In genomic region chr1:2115008-2115921, GRCh38 we compare ENCODE assay signal across 11 cellular contexts.
DNase-seq lines count a peak whose midpoint lies in the region; ATAC-seq and TF ChIP-seq lines count a peak whose summit lies in the region.
"Had no signal": no experiment of that assay in that cellular context is flagged by ENCODE, and none has a peak within 500 bp of the region (broad histone marks: within the 10 kb centered on the region; RNA-seq: fewer than 3 reads in every experiment).

No MANE protein-coding gene starts in this region.

- no peak overlapping the region for H3K27ac Mint-ChIP-seq in activated naive CD8-positive, alpha-beta T cell treated with anti-CD3 and anti-CD28 coated beads, Interleukin-2, amount 50 U/mL, for 24 hours
- H3K27ac Mint-ChIP-seq: activated naive CD4-positive, alpha-beta T cell treated with anti-CD3 and anti-CD28 coated beads for 36 hours; stimulated activated naive B cell treated with anti-CD40 and anti-IgM and Interleukin-4, amounts not matched to agents 10 μg/mL and 1 μg/mL and 100 μg/mL, for 72 hours had no signal

- peaks cover 42 to 61% (median 53%) of the 10 kb centered on the region in 10 experiments for H3K4me1 ChIP-seq in BLaER1 treated with 17β-estradiol and CSF1 and Interleukin-3, amounts not matched to agents 10 nM and 100 nM
- peaks cover 10% of the 10 kb centered on the region for H3K4me1 ChIP-seq in GM23248 (ENCODE audit: insufficient read depth)
- peaks cover 4% of the 10 kb centered on the region for H3K4me1 ChIP-seq in mesendoderm (ENCODE audit: control insufficient read depth, low read depth, low read length)
- no peaks in the 10 kb centered on the region; the same call in 1 of the 2 replicates for H3K4me1 ChIP-seq in HAP-1

- peaks cover 8% of the 10 kb centered on the region for H3K4me1 Mint-ChIP-seq in activated naive CD8-positive, alpha-beta T cell treated with anti-CD3 and anti-CD28 coated beads, Interleukin-2, amount 50 U/mL, for 24 hours

- in situ Hi-C loops in GM23248 (cut with MboI) (no loop called here), HAP-1 (cut with MboI; ENCODE audit: low sequenced_read_pairs) (no loop called here)

- no peak overlapping the region for H3K18ac ChIP-seq in mesendoderm (ENCODE audit: low read length)

- H3K36me3 ChIP-seq in BLaER1 treated with 17β-estradiol and CSF1 and Interleukin-3, amounts not matched to agents 10 nM and 100 nM, result peaks cover 0 to 20% (median 0%) of the 10 kb centered on the region in 11 experiments; a peak in 7 of 22 replicates
- H3K36me3 ChIP-seq in GM23248 (ENCODE audit: low read depth), result no peaks in the 10 kb centered on the region
- no peaks in the 10 kb centered on the region for H3K36me3 ChIP-seq in mesendoderm (ENCODE audit: control insufficient read depth, insufficient read depth, low read length)
- H3K36me3 ChIP-seq in HAP-1 (replicated peaks), result no peaks in the 10 kb centered on the region

- no peak overlapping the region for H2BK15ac ChIP-seq in mesendoderm (replicated peaks; ENCODE audit: low read depth)

- H2BK120ac ChIP-seq in mesendoderm (ENCODE audit: low read depth, low read length), result no peak overlapping the region

- H3K9ac ChIP-seq in BLaER1 treated with 17β-estradiol and CSF1 and Interleukin-3, amounts not matched to agents 10 nM and 100 nM, result peak overlapping the region in 8 of 11 experiments; percentile 1 to 50 (median 28); a peak in 7 of 22 replicates
- H3K9ac ChIP-seq in GM23248, result no peak overlapping the region
- H3K9ac ChIP-seq in mesendoderm (ENCODE audit: low read length), result no peak overlapping the region
- H3K9ac ChIP-seq: KMS-11 had no signal

- peak overlapping the region; percentile 69 for H3K56ac ChIP-seq in mesendoderm (ENCODE audit: low read length)

- no peaks in the 10 kb centered on the region for H3K27me3 Mint-ChIP-seq in activated naive CD8-positive, alpha-beta T cell treated with anti-CD3 and anti-CD28 coated beads, Interleukin-2, amount 50 U/mL, for 24 hours
- H3K27me3 Mint-ChIP-seq: stimulated activated naive B cell treated with anti-CD40 and anti-IgM and Interleukin-4, amounts not matched to agents 10 μg/mL and 1 μg/mL and 100 μg/mL, for 72 hours had no signal

- no peak overlapping the region for H2AFZ ChIP-seq in GM23248

- H3K79me2 ChIP-seq in GM23248 (ENCODE audit: insufficient read depth) (no peaks in the 10 kb centered on the region), mesendoderm (ENCODE audit: control insufficient read depth, insufficient read depth, low read length) (no peaks in the 10 kb centered on the region)

- peak overlapping the region; percentile 68 to 87 (median 78) for H3K4me2 ChIP-seq in BLaER1 treated with 17β-estradiol and CSF1 and Interleukin-3, amounts not matched to agents 10 nM and 100 nM
- peak overlapping the region; percentile 50 for H3K4me2 ChIP-seq in GM23248 (ENCODE audit: unreplicated experiment)
- peak overlapping the region; percentile 19 for H3K4me2 ChIP-seq in mesendoderm (ENCODE audit: low read length)
- H3K4me2 ChIP-seq: KMS-11 had no signal

- no peak overlapping the region for H3K4ac ChIP-seq in mesendoderm (ENCODE audit: low read depth, low read length)

- H3K23ac ChIP-seq in mesendoderm (ENCODE audit: low read length), result no peak overlapping the region

- peaks cover 22 to 32% (median 29%) of the 10 kb centered on the region in 11 experiments for H3K9me3 ChIP-seq in BLaER1 treated with 17β-estradiol and CSF1 and Interleukin-3, amounts not matched to agents 10 nM and 100 nM (replicated peaks in 1 of 11)
- H3K9me3 ChIP-seq in GM23248 (ENCODE audit: low read depth) (no peaks in the 10 kb centered on the region), HAP-1 (no peaks in the 10 kb centered on the region)

- no peak overlapping the region for H4K8ac ChIP-seq in mesendoderm (ENCODE audit: low read depth, low read length)

- peaks cover 15 to 23% (median 21%) of the 10 kb centered on the region in 11 experiments; a peak in 20 of 22 replicates for H3K27me3 ChIP-seq in BLaER1 treated with 17β-estradiol and CSF1 and Interleukin-3, amounts not matched to agents 10 nM and 100 nM
- peaks cover 36% of the 10 kb centered on the region for H3K27me3 ChIP-seq in GM23248 (replicated peaks; ENCODE audit: insufficient read depth)
- H3K27me3 ChIP-seq in mesendoderm (ENCODE audit: insufficient read depth, low read length, poor library complexity), result no peaks in the 10 kb centered on the region
- H3K27me3 ChIP-seq in HAP-1 (ENCODE audit: low read depth), result no peaks in the 10 kb centered on the region

- H3K79me1 ChIP-seq in mesendoderm (ENCODE audit: low read length), result no peaks in the 10 kb centered on the region

- H4K20me1 ChIP-seq in BLaER1 treated with 17β-estradiol and CSF1 and Interleukin-3, amounts not matched to agents 10 nM and 100 nM, result peaks cover 0 to 64% (median 0%) of the 10 kb centered on the region in 11 experiments; a peak in 9 of 22 replicates
- no peaks in the 10 kb centered on the region for H4K20me1 ChIP-seq in GM23248 (ENCODE audit: insufficient read depth)

- ATAC-seq in activated naive CD8-positive, alpha-beta T cell treated with anti-CD3 and anti-CD28 coated beads, Interleukin-2, amount 50 U/mL, for 24 hours, result peak; percentile 24
- no peak for ATAC-seq in HG03439 (IDR thresholded peaks at IDR 0.05; ENCODE audit: unreplicated experiment)
- ATAC-seq: stimulated activated naive B cell treated with anti-CD40 and anti-IgM and Interleukin-4, amounts not matched to agents 10 μg/mL and 1 μg/mL and 100 μg/mL, for 72 hours had no signal

- peak overlapping the region in 2 of 10 experiments; percentile 10 to 13; a peak in 2 of 20 replicates for H3K4me3 ChIP-seq in BLaER1 treated with 17β-estradiol and CSF1 and Interleukin-3, amounts not matched to agents 10 nM and 100 nM
- H3K4me3 ChIP-seq in GM23248, result peak overlapping the region; percentile 12; the same call in 1 of the 2 replicates
- no peak overlapping the region for H3K4me3 ChIP-seq in mesendoderm (ENCODE audit: low read length)
- H3K4me3 ChIP-seq in HAP-1, result no peak overlapping the region

- H4K5ac ChIP-seq in mesendoderm (ENCODE audit: low read length), result no peak overlapping the region

- peaks cover 4% of the 10 kb centered on the region for H3K9me3 Mint-ChIP-seq in activated naive CD8-positive, alpha-beta T cell treated with anti-CD3 and anti-CD28 coated beads, Interleukin-2, amount 50 U/mL, for 24 hours

- no peak overlapping the region for H3K4me3 Mint-ChIP-seq in activated naive CD8-positive, alpha-beta T cell treated with anti-CD3 and anti-CD28 coated beads, Interleukin-2, amount 50 U/mL, for 24 hours
- H3K4me3 Mint-ChIP-seq: activated naive CD4-positive, alpha-beta T cell treated with anti-CD3 and anti-CD28 coated beads for 36 hours; stimulated activated naive B cell treated with anti-CD40 and anti-IgM and Interleukin-4, amounts not matched to agents 10 μg/mL and 1 μg/mL and 100 μg/mL, for 72 hours had no signal

- no peaks in the 10 kb centered on the region for H3K9me2 ChIP-seq in GM23248 (ENCODE audit: insufficient read depth)

- peak; percentile 60 for DNase-seq in GM23248
- DNase-seq in activated naive CD8-positive, alpha-beta T cell treated with anti-CD3 and anti-CD28 coated beads, Interleukin-2, amount 50 U/mL, for 24 hours, result no peak
- DNase-seq in mesendoderm, result no peak
- no peak for DNase-seq in HAP-1 (ENCODE audit: low spot score in 2 of 2)
- no peak for DNase-seq in erythroblast (lab: John Stamatoyannopoulos, UW)
- DNase-seq: activated CD4-positive, CD25-positive, alpha-beta regulatory T cell; activated naive CD4-positive, alpha-beta T cell treated with anti-CD3 and anti-CD28 coated beads for 36 hours; stimulated activated naive B cell treated with anti-CD40 and anti-IgM and Interleukin-4, amounts not matched to agents 10 μg/mL and 1 μg/mL and 100 μg/mL, for 72 hours had no signal

- H3K36me3 Mint-ChIP-seq in activated naive CD8-positive, alpha-beta T cell treated with anti-CD3 and anti-CD28 coated beads, Interleukin-2, amount 50 U/mL, for 24 hours (ENCODE audit: low read depth), result peaks cover 2% of the 10 kb centered on the region

- TF ChIP-seq POLR2A in erythroblast (IDR thresholded peaks at IDR 0.05; ENCODE audit: low read length), result no peak

- no peaks in the 10 kb centered on the region for H3F3A ChIP-seq in GM23248 (ENCODE audit: insufficient read depth)

- H3K27ac ChIP-seq in BLaER1 treated with 17β-estradiol and CSF1 and Interleukin-3, amounts not matched to agents 10 nM and 100 nM, result peak overlapping the region in 1 of 11 experiments; percentile 26; a peak in 1 of 22 replicates
- H3K27ac ChIP-seq in GM23248 (no peak overlapping the region), mesendoderm (ENCODE audit: low read depth, low read length) (no peak overlapping the region)
- H3K27ac ChIP-seq: KMS-11 had no signal

- 22 to 25% methylated on average over 42 to 45 of the region's 45 CpGs for WGBS in GM23248 (ENCODE audit: low coverage in 1 of 2, low lambda C conversion rate in 2 of 2, missing lambda C conversion rate in 2 of 2), 2 experiments
- no CpG with 5 or more reads among the region's 45 CpGs for whole genome bisulfite sequencing in mesendoderm (ENCODE audit: extremely low coverage, insufficient coverage, low lambda C conversion rate)

- H2AK5ac ChIP-seq in mesendoderm (ENCODE audit: low read length), result no peak overlapping the region

- H2BK5ac ChIP-seq in mesendoderm (ENCODE audit: low read length), result no peak overlapping the region

Comparison
In these comparisons a context has a peak if more than half of its experiments do, and no peak if none do; other contexts are left out.
1. H3K4me2 ChIP-seq: peak in every context shown above with its lines; median percentile 78 in BLaER1 treated with 17β-estradiol and CSF1 and Interleukin-3, amounts not matched to agents 10 nM and 100 nM; 50 in GM23248; 19 in mesendoderm.
2. H3K9ac ChIP-seq: peak in BLaER1 treated with 17β-estradiol and CSF1 and Interleukin-3, amounts not matched to agents 10 nM and 100 nM (8 of 11); none in GM23248 (single experiment) and mesendoderm (single experiment).